ENCODE assay signal across 16 cellular contexts in the genomic region with DNA sequence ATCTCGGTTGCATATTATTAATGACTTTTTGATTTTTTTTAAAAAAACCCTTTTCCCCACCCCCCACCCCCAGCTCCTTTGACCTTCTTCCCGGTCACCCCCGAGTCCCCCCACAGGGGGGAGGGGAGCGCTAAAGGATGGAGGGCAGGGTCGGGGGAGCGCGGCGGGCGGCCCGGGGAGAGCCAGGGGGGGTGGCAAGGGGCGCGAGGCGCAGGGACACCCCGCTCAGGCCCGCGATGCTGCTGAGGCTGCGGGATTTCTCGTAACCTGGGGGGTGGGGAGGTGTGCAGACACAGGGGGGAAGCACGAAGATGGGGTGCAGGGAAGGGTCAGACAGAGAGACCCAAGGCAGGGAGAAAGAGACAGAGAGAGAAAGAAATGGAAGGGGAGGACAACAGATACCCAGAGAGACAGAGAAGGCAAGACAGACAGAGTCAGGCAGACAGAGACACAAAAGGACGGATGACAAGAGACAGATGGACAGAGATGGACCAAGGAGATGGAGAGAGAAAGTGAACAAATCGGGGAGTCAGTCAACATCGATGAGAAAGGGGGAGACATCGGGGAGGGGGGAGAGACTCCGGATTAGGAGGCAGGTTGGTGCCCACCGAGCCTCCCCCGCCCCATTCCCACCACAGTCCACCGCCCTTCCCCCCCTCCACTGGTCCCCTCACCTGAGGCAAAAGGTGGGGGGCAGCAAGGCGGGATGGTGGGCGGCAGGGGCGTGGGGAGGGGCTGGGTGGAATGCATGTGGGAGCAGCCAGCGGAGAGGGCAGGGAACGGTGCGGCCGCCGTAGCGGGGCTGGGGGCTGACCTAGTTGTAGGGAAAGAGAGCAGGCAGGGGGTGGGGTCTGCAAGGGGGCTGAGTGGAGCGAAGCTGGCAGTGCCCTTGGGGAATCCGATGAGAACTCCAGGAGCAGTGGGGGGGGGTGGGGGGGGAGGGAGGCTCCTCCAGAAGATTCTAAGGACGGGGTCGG. TPM values are rescaled to one million over a fixed set of nuclear protein-coding genes. Genes with fewer than 3 reads are reported as not detected.
A peak's percentile ranks its signal among the peaks of the same experiment; 100 is the strongest.
DNase-seq lines count a peak whose midpoint lies in the region; ATAC-seq and TF ChIP-seq lines count a peak whose summit lies in the region.
"Had no signal": no experiment of that assay in that cellular context is flagged by ENCODE, and none has a peak within 500 bp of the region (broad histone marks: within the 10 kb centered on the region; RNA-seq: fewer than 3 reads in every experiment).

No MANE protein-coding gene starts in this region.

- H3K4me1 ChIP-seq in H9 (ENCODE audit: insufficient read depth, low read length), result no peaks in the 10 kb centered on the region
- H3K4me1 ChIP-seq: left lung had no signal

- no peak overlapping the region for H4K5ac ChIP-seq in H9 (ENCODE audit: insufficient read length, low read depth, low read length)

- H3K9me3 Mint-ChIP-seq in H9, result no peaks in the 10 kb centered on the region; a peak in 1 of 5 replicates
- H3K9me3 Mint-ChIP-seq in brain, result peaks cover 0 to 70% (median 14%) of the 10 kb centered on the region in 5 experiments
- peaks cover 0 to 5% (median 0%) of the 10 kb centered on the region in 9 donors for H3K9me3 Mint-ChIP-seq in naive thymus-derived CD8-positive, alpha-beta T cell

- no peak overlapping the region for H3K4ac ChIP-seq in H9 (ENCODE audit: low read depth, low read length)

- peak overlapping the region; percentile 5 for H3K9ac ChIP-seq in H9 (ENCODE audit: extremely low read depth, insufficient read length, low read length)

- peak overlapping the region; percentile 72 for H3K4me2 ChIP-seq in H9 (ENCODE audit: insufficient read depth, insufficient read length, low read length)

- H3K4me3 Mint-ChIP-seq in H9, result peak overlapping the region; percentile 79 to 87
- peak overlapping the region in 3 of 5 experiments; percentile 85 to 90 (median 88) for H3K4me3 Mint-ChIP-seq in brain
- peak overlapping the region in 9 of 10 donors; percentile 34 to 82 (median 65) for H3K4me3 Mint-ChIP-seq in naive thymus-derived CD8-positive, alpha-beta T cell

- H3K27ac Mint-ChIP-seq in H9 (peak overlapping the region; percentile 26 to 96 (median 38); a peak in 6 of 7 replicates), brain (peak overlapping the region in 3 of 5 experiments; percentile 46 to 97 (median 95))
- no peak overlapping the region for H3K27ac Mint-ChIP-seq in naive thymus-derived CD8-positive, alpha-beta T cell

- no peaks in the 10 kb centered on the region for H4K20me1 ChIP-seq in H9 (ENCODE audit: control insufficient read depth, insufficient read depth, insufficient read length)

- no peak overlapping the region for H3K27ac ChIP-seq in H9 (ENCODE audit: insufficient read length, low read depth, low read length)
- H3K27ac ChIP-seq: left lung, RWPE1, thoracic aorta had no signal

- DNase-seq in NCI-H1417 (lab: John Stamatoyannopoulos, UW) (peak in 2 of 3 experiments; percentile 16 to 46), NCI-H1417 treated with DMSO at 0.1 percent for 48 hours (lab: John Stamatoyannopoulos, UW) (no peak), H9 (peak; percentile 69), HuH-7 (ENCODE audit: low spot score) (no peak)
- DNase-seq in naive thymus-derived CD8-positive, alpha-beta T cell, result peak in 1 of 10 donors; percentile 37
- no peak for DNase-seq in stimulated activated CD4-positive, alpha-beta T cell treated with anti-CD3 and anti-CD28 coated beads, Interleukin-1b, Interleukin-23, amount 100 ng/mL, for 48 hours
- DNase-seq: activated CD4-positive, CD25-positive, alpha-beta regulatory T cell; activated effector memory CD4-positive, alpha-beta T cell treated with anti-CD3 and anti-CD28 coated beads, Interleukin-2, amount 50 U/mL, for 16 hours; cerebellar nuclear complex had no signal

- H3K56ac ChIP-seq in H9 (ENCODE audit: insufficient read length, low read depth, low read length), result no peak overlapping the region

- no peak overlapping the region for H4K8ac ChIP-seq in H9 (replicated peaks; ENCODE audit: insufficient read length, low read depth, low read length)

- H3K36me3 Mint-ChIP-seq in H9 (ENCODE audit: insufficient read depth in 1 of 3, low read depth in 3 of 3) (peaks cover 9 to 23% (median 17%) of the 10 kb centered on the region in 3 experiments; a peak in 6 of 7 replicates), brain (peaks cover 5% of the 10 kb centered on the region)
- peaks cover 0 to 2% (median 0%) of the 10 kb centered on the region in 3 donors for H3K36me3 Mint-ChIP-seq in naive thymus-derived CD8-positive, alpha-beta T cell

- H2BK15ac ChIP-seq in H9 (ENCODE audit: low read depth, low read length), result no peak overlapping the region

- H2BK5ac ChIP-seq in H9 (ENCODE audit: insufficient read length, low read length), result no peak overlapping the region

- H3K4me1 Mint-ChIP-seq in H9 (peaks cover 19 to 43% of the 10 kb centered on the region in 2 experiments), brain (peaks cover 34% of the 10 kb centered on the region)
- peaks cover 13 to 30% (median 15%) of the 10 kb centered on the region in 4 donors for H3K4me1 Mint-ChIP-seq in naive thymus-derived CD8-positive, alpha-beta T cell

- no peaks in the 10 kb centered on the region for H3K79me2 ChIP-seq in H9 (ENCODE audit: insufficient read depth, low read length)

- no peak for ATAC-seq in naive thymus-derived CD8-positive, alpha-beta T cell
- no peak for ATAC-seq in HG03108 (IDR thresholded peaks at IDR 0.05; ENCODE audit: unreplicated experiment)

- no peaks in the 10 kb centered on the region for H3K27me3 ChIP-seq in H9 (ENCODE audit: insufficient read depth, low read length)

- no peaks in the 10 kb centered on the region for H3K9me3 ChIP-seq in H9 (ENCODE audit: control insufficient read depth, low read depth, low read length)
- H3K9me3 ChIP-seq: left lung, thoracic aorta had no signal

- H4K91ac ChIP-seq in H9 (ENCODE audit: insufficient read length, low read depth, low read length), result no peak overlapping the region

- no peak overlapping the region for H3K23ac ChIP-seq in H9 (ENCODE audit: insufficient read length, low read depth, low read length)

- H3K27me3 Mint-ChIP-seq in H9 (ENCODE audit: low read depth), result peaks cover 7% of the 10 kb centered on the region
- H3K27me3 Mint-ChIP-seq in brain, result peaks cover 87% of the 10 kb centered on the region
- peaks cover 32 to 92% (median 63%) of the 10 kb centered on the region in 5 donors for H3K27me3 Mint-ChIP-seq in naive thymus-derived CD8-positive, alpha-beta T cell

- H2AK5ac ChIP-seq in H9 (ENCODE audit: insufficient read length, low read length), result no peak overlapping the region

- POLR2A ChIA-PET in naive thymus-derived CD8-positive, alpha-beta T cell (lab: Charles Lee), result no interaction called here

- no peak for TF ChIP-seq CTCF in H9 (conservative IDR thresholded peaks at IDR 0.05)
- no peak for TF ChIP-seq CTCF in brain (conservative IDR thresholded peaks at IDR 0.05)

- no peak overlapping the region for H2BK20ac ChIP-seq in H9 (ENCODE audit: low read depth, low read length, poor library complexity, severe bottlenecking)

- H2BK12ac ChIP-seq in H9 (ENCODE audit: insufficient read length, low read depth, low read length), result no peak overlapping the region

- no peak overlapping the region for H3K14ac ChIP-seq in H9 (ENCODE audit: insufficient read depth, low read length)

- H3K79me1 ChIP-seq in H9 (ENCODE audit: insufficient read depth, low read depth, low read length, poor library complexity, severe bottlenecking), result no peaks in the 10 kb centered on the region

- H2BK120ac ChIP-seq in H9 (ENCODE audit: low read depth, low read length, poor library complexity, severe bottlenecking), result no peak overlapping the region

- H3T11ph ChIP-seq in H9 (ENCODE audit: low read length), result no peak overlapping the region

- WGBS in H9 (ENCODE audit: extremely low coverage, insufficient read length, low lambda C conversion rate), result no CpG with 5 or more reads among the region's 40 CpGs

- H3K18ac ChIP-seq in H9 (ENCODE audit: insufficient read length, low read depth, low read length), result no peak overlapping the region

- no peak overlapping the region for H2AFZ ChIP-seq in H9 (ENCODE audit: low read length)

- peaks cover 24% of the 10 kb centered on the region for H3K23me2 ChIP-seq in H9 (ENCODE audit: insufficient read length, low read depth, low read length, poor library complexity, severe bottlenecking)

RNA-seq across cellular contexts. Expression of a gene that starts 14.2 kb away (rescaled TPM):
- 15.2 and 17.3 TPM in 2 replicates for total RNA-seq in H9 (2021)
- 12.3 TPM for polyA plus RNA-seq in brain (ENCODE audit: insufficient read depth, low read depth, low replicate concordance)
- total RNA-seq in naive thymus-derived CD8-positive, alpha-beta T cell, result under 1 TPM; 0.73 to 0.80 TPM
- polyA plus RNA-seq in naive thymus-derived CD8-positive, alpha-beta T cell, result not detected
- total RNA-seq: LHCN-M2 had no signal

RNA-seq across cellular contexts. Expression of a gene that starts 50.4 kb away (rescaled TPM):
- total RNA-seq in H9 (2021), result 0.33 and 0.44 TPM in 2 replicates
- 0.17 TPM for polyA plus RNA-seq in brain (ENCODE audit: insufficient read depth, low read depth, low replicate concordance)
- 1 to 10 TPM; 6.4 to 9.7 TPM for total RNA-seq in naive thymus-derived CD8-positive, alpha-beta T cell
- 1 to 10 TPM in 2 of 3 donors, under 1 TPM in 1; 0.37 to 2.0 (median 1.3) TPM for polyA plus RNA-seq in naive thymus-derived CD8-positive, alpha-beta T cell
- total RNA-seq: NCI-H460, thoracic aorta had no signal

Comparison
In these comparisons a context has a peak if more than half of its experiments do, and no peak if none do; other contexts are left out.
1. DNase-seq: peak in NCI-H1417 (2 of 3) and H9 (single experiment); none in NCI-H1417 treated with DMSO at 0.1 percent for 48 hours (single experiment), HuH-7 (single experiment) and stimulated activated CD4-positive, alpha-beta T cell treated with anti-CD3 and anti-CD28 coated beads, Interleukin-1b, Interleukin-23, amount 100 ng/mL, for 48 hours (single experiment).
2. H3K27ac Mint-ChIP-seq: peak in H9 (3 of 3) and brain (3 of 5); none in naive thymus-derived CD8-positive, alpha-beta T cell (0 of 10).
3. Peak in every context shown above with its lines, with median percentiles within 50 percentile points of each other: H3K4me3 Mint-ChIP-seq.